Comparison of ENCODE assay signal across 15 cellular contexts in the genomic region with DNA sequence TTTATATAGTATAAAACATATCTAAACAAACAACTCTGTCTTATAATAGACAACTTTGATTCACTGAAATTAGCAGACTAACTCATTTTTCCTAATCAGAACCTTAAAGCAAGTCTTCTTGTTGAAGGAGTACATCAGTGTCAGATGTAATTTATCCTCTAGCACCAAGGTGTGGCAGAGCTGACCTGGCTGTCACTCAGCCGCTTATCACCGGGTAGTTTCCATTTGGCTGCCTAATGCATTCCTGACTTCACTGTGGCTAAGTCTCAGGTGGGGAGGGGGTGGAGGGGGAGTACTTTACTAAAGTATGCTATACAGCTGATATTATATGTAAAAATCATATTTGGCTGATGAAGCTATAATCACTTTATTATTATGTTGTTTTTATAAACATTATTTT.
DNase-seq lines count a peak whose midpoint lies in the region; ATAC-seq and TF ChIP-seq lines count a peak whose summit lies in the region.
"Had no signal": no experiment of that assay in that cellular context is flagged by ENCODE, and none has a peak within 500 bp of the region (broad histone marks: within the 10 kb centered on the region; RNA-seq: fewer than 3 reads in every experiment).

No MANE protein-coding gene starts in this region.

- no peak overlapping the region for H3K9ac ChIP-seq in BLaER1 treated with 17β-estradiol and CSF1 and Interleukin-3, amounts not matched to agents 10 nM and 100 nM
- H3K9ac ChIP-seq in SU-DHL-6 (ENCODE audit: low read length), result no peak overlapping the region

- peak overlapping the region; percentile 4 to 64 (median 50); a peak in 18 of 22 replicates for H3K4me2 ChIP-seq in BLaER1 treated with 17β-estradiol and CSF1 and Interleukin-3, amounts not matched to agents 10 nM and 100 nM
- H3K4me2 ChIP-seq in SU-DHL-6 (ENCODE audit: low read depth, low read length, poor library complexity, severe bottlenecking), result peak overlapping the region; percentile 24

- no peaks in the 10 kb centered on the region for H3K9me2 ChIP-seq in SU-DHL-6 (replicated peaks; ENCODE audit: insufficient read depth, low read length)

- H3K9me3 ChIP-seq in BLaER1 treated with 17β-estradiol and CSF1 and Interleukin-3, amounts not matched to agents 10 nM and 100 nM (replicated peaks in 1 of 11), result peaks cover 0 to 11% (median 0%) of the 10 kb centered on the region in 11 experiments; a peak in 2 of 22 replicates
- no peaks in the 10 kb centered on the region for H3K9me3 ChIP-seq in SU-DHL-6 (ENCODE audit: insufficient read depth, low read length)
- H3K9me3 ChIP-seq: ascending aorta, thoracic aorta had no signal

- ATAC-seq in left colon (peak; percentile 81), HG02798 (IDR thresholded peaks at IDR 0.05; ENCODE audit: poor library complexity, unreplicated experiment) (no peak), GM18511 (IDR thresholded peaks at IDR 0.05; ENCODE audit: unreplicated experiment) (no peak)

- in situ Hi-C loops in G401 (cut with HindIII; ENCODE audit: low sequenced_read_pairs), result no loop called here

- H3K27me3 ChIP-seq in BLaER1 treated with 17β-estradiol and CSF1 and Interleukin-3, amounts not matched to agents 10 nM and 100 nM, result no peaks in the 10 kb centered on the region
- H3K27me3 ChIP-seq in SU-DHL-6 (ENCODE audit: low read length), result no peaks in the 10 kb centered on the region
- H3K27me3 ChIP-seq: ascending aorta had no signal

- H2AFZ ChIP-seq in SU-DHL-6 (ENCODE audit: low read depth, low read length, severe bottlenecking), result no peak overlapping the region

- no peaks in the 10 kb centered on the region for H3F3A ChIP-seq in SU-DHL-6 (ENCODE audit: insufficient read depth)

- WGBS in lower leg skin, 2 donors, result 46 to 49% methylated on average over 2 of the region's 2 CpGs

- TF ChIP-seq POLR2A in lower leg skin (IDR thresholded peaks at IDR 0.05), result no peak

- no peak overlapping the region for H3K27ac ChIP-seq in BLaER1 treated with 17β-estradiol and CSF1 and Interleukin-3, amounts not matched to agents 10 nM and 100 nM
- no peak overlapping the region for H3K27ac ChIP-seq in SU-DHL-6 (ENCODE audit: low read depth, low read length)
- H3K27ac ChIP-seq: ascending aorta, HL-60, skin epidermis had no signal

- intact Hi-C loops in left colon (cut with DNase I, micrococcal nuclease), result no loop called here
- intact Hi-C loops in lower leg skin (cut with DNase I; ENCODE audit: low total_unique reads), result no loop called here

- H4K20me1 ChIP-seq in BLaER1 treated with 17β-estradiol and CSF1 and Interleukin-3, amounts not matched to agents 10 nM and 100 nM, result peaks cover 0 to 100% (median 34%) of the 10 kb centered on the region in 11 experiments; a peak in 12 of 22 replicates
- no peaks in the 10 kb centered on the region for H4K20me1 ChIP-seq in SU-DHL-6 (ENCODE audit: low read depth, low read length)

- no peak for TF ChIP-seq CTCF in SU-DHL-6 (IDR thresholded peaks at IDR 0.05; ENCODE audit: insufficient read depth, low read length, poor library complexity, severe bottlenecking)
- no peak for TF ChIP-seq CTCF in lower leg skin (IDR thresholded peaks at IDR 0.05)

- DNase-seq in G401 (ENCODE audit: low spot score), result peak; percentile 61
- no peak for DNase-seq in left colon
- no peak for DNase-seq in lower leg skin (ENCODE audit: low spot score in 2 of 2)
- DNase-seq in SIG-M5 treated with dmso at 0.1 percent for 504 hours (lab: John Stamatoyannopoulos, UW; ENCODE audit: unreplicated experiment), result no peak
- DNase-seq: activated CD8-positive, alpha-beta memory T cell treated with anti-CD3 and anti-CD28 coated beads, Interleukin-2, amount 50 U/mL, for 48 hours; CD8-positive, alpha-beta memory T cell; effector CD8-positive, alpha-beta T cell had no signal

- H3K36me3 ChIP-seq in BLaER1 treated with 17β-estradiol and CSF1 and Interleukin-3, amounts not matched to agents 10 nM and 100 nM, result peaks cover 0 to 73% (median 18%) of the 10 kb centered on the region in 11 experiments; a peak in 14 of 22 replicates
- no peaks in the 10 kb centered on the region for H3K36me3 ChIP-seq in SU-DHL-6 (ENCODE audit: low read length)
- H3K36me3 ChIP-seq: ascending aorta, thoracic aorta had no signal

- H3K4me1 ChIP-seq in BLaER1 treated with 17β-estradiol and CSF1 and Interleukin-3, amounts not matched to agents 10 nM and 100 nM, result peaks cover 14 to 66% (median 17%) of the 10 kb centered on the region in 10 experiments

- no peaks in the 10 kb centered on the region; the same call in 1 of the 2 replicates for H3K79me2 ChIP-seq in SU-DHL-6 (ENCODE audit: insufficient read depth, low read length)

- H3K4me3 ChIP-seq in BLaER1 treated with 17β-estradiol and CSF1 and Interleukin-3, amounts not matched to agents 10 nM and 100 nM, result no peak overlapping the region
- H3K4me3 ChIP-seq in SU-DHL-6 (ENCODE audit: insufficient read depth, low read length, poor library complexity, severe bottlenecking) (no peak overlapping the region), lower leg skin (ENCODE audit: low read depth, poor library complexity, severe bottlenecking) (no peak overlapping the region)
- H3K4me3 ChIP-seq: ascending aorta, skin epidermis, thoracic aorta had no signal
